16 cellular contexts compared by ENCODE assay signal in genomic region chr11:328012-328411, GRCh38. TPM values are rescaled to one million over a fixed set of nuclear protein-coding genes. Genes with fewer than 3 reads are reported as not detected.
DNase-seq lines count a peak whose midpoint lies in the region; ATAC-seq and TF ChIP-seq lines count a peak whose summit lies in the region.
"Had no signal": no experiment of that assay in that cellular context is flagged by ENCODE, and none has a peak within 500 bp of the region (broad histone marks: within the 10 kb centered on the region; RNA-seq: fewer than 3 reads in every experiment).

No MANE protein-coding gene starts in this region.

- H3K4me1 ChIP-seq in CD4-positive, alpha-beta memory T cell (ENCODE audit: insufficient read depth, low read length): peaks cover 50% of the 10 kb centered on the region
- peaks cover 67% of the 10 kb centered on the region for H3K4me1 ChIP-seq in DOHH2 (ENCODE audit: control insufficient read depth, low read length)
- peaks cover 40 to 49% (median 45%) of the 10 kb centered on the region in 4 donors for H3K4me1 ChIP-seq in esophagus muscularis mucosa
- H3K4me1 ChIP-seq in neutrophil (ENCODE audit: control insufficient read depth in 1 of 2, insufficient read depth in 1 of 2, low read depth in 1 of 2, low read length in 1 of 2): peaks cover 45 to 75% of the 10 kb centered on the region in 2 experiments

- peaks cover 26% of the 10 kb centered on the region for H3F3A ChIP-seq in DOHH2 (ENCODE audit: control insufficient read depth, insufficient read depth)

- no peaks in the 10 kb centered on the region for H3K79me2 ChIP-seq in DOHH2 (ENCODE audit: control insufficient read depth, low read length)

- TF ChIP-seq CTCF in DOHH2 (IDR thresholded peaks at IDR 0.05; ENCODE audit: low read depth, low read length, poor library complexity, severe bottlenecking) (no peak), esophagus muscularis mucosa (IDR thresholded peaks at IDR 0.05) (no peak), neutrophil (IDR thresholded peaks at IDR 0.05) (no peak)

- CTCF ChIA-PET in CD4-positive, alpha-beta memory T cell (lab: Charles Lee; ENCODE audit: partially characterized antibody): interaction anchor here (1.4 to 2.8 kb wide), 5 partner anchors 16 to 77 kb away, joined by 3 to 18 read pairs (median 4); no protein-coding TSS in a partner anchor

- H3K36me3 ChIP-seq in CD4-positive, alpha-beta memory T cell (ENCODE audit: insufficient read depth, low read length): no peaks in the 10 kb centered on the region
- H3K36me3 ChIP-seq in DOHH2 (ENCODE audit: control insufficient read depth, low read length) (no peaks in the 10 kb centered on the region), esophagus muscularis mucosa (no peaks in the 10 kb centered on the region), neutrophil (no peaks in the 10 kb centered on the region)
- H3K36me3 ChIP-seq: pancreas, thoracic aorta had no signal

- no peaks in the 10 kb centered on the region for H3K9me3 ChIP-seq in CD4-positive, alpha-beta memory T cell (ENCODE audit: control insufficient read depth in 1 of 2, low read length in 2 of 2)
- H3K9me3 ChIP-seq in DOHH2 (ENCODE audit: control insufficient read depth, insufficient read depth, low read length) (peaks cover 6% of the 10 kb centered on the region; the same call in 1 of the 2 replicates), esophagus muscularis mucosa (no peaks in the 10 kb centered on the region), neutrophil (no peaks in the 10 kb centered on the region)
- H3K9me3 ChIP-seq: pancreas, thoracic aorta had no signal

- H4K20me1 ChIP-seq in DOHH2 (ENCODE audit: control insufficient read depth, insufficient read depth, low read depth, low read length): no peaks in the 10 kb centered on the region

- ATAC-seq in stimulated activated naive CD8-positive, alpha-beta T cell treated with anti-CD3 and anti-CD28 coated beads, Interleukin-15, Interleukin-2, amounts not matched to agents 100 U/mL and 50 U/mL, for 24 hours: no peak
- ATAC-seq in HG02973 (IDR thresholded peaks at IDR 0.05; ENCODE audit: unreplicated experiment): no peak

- peaks cover 0 to 2% (median 0%) of the 10 kb centered on the region in 8 donors for H3K9me3 Mint-ChIP-seq in CD4-positive, alpha-beta memory T cell

- no peaks in the 10 kb centered on the region for H3K27me3 Mint-ChIP-seq in CD4-positive, alpha-beta memory T cell
- H3K27me3 Mint-ChIP-seq: CD4-positive, CD25-positive, alpha-beta regulatory T cell had no signal

- DNase-seq in CD4-positive, alpha-beta memory T cell: no peak
- no peak for DNase-seq in esophagus muscularis mucosa (ENCODE audit: extremely low spot score)
- no peak for DNase-seq in stimulated activated naive CD8-positive, alpha-beta T cell treated with anti-CD3 and anti-CD28 coated beads, Interleukin-15, Interleukin-2, amounts not matched to agents 100 U/mL and 50 U/mL, for 24 hours
- DNase-seq in GF-D8 (lab: John Stamatoyannopoulos, UW): no peak
- DNase-seq: activated CD4-positive, CD25-positive, alpha-beta regulatory T cell treated with anti-CD3 and anti-CD28 coated beads, Interleukin-2, amount 50 U/mL, for 72 hours; activated gamma-delta T cell treated with Interleukin-2 at 50 U/mL for 16 hours; CD4-positive, CD25-positive, alpha-beta regulatory T cell; effector memory CD4-positive, alpha-beta T cell; NCI-H187 treated with DMSO at 0.1 percent for 48 hours; NCI-H524 treated with DMSO at 0.1 percent for 48 hours had no signal

- 0 out of 2 replicates have a peak overlapping the region, but pooled peaks have one; percentile 2 for H3K4me2 ChIP-seq in DOHH2 (ENCODE audit: low read length)

- peak overlapping the region in 1 of 8 donors; percentile 35 for H3K4me3 Mint-ChIP-seq in CD4-positive, alpha-beta memory T cell

- H3K4me3 ChIP-seq in CD4-positive, alpha-beta memory T cell (ENCODE audit: low read length in 2 of 2): no peak overlapping the region
- H3K4me3 ChIP-seq in DOHH2 (ENCODE audit: low read length) (no peak overlapping the region), esophagus muscularis mucosa (no peak overlapping the region), neutrophil (ENCODE audit: low read depth in 1 of 2, low read length in 1 of 2) (peak overlapping the region in 1 of 2 experiments; percentile 57)
- H3K4me3 ChIP-seq: pancreas had no signal

- no peak for TF ChIP-seq EP300 in esophagus muscularis mucosa (IDR thresholded peaks at IDR 0.05)

- H3K36me3 Mint-ChIP-seq in CD4-positive, alpha-beta memory T cell: no peaks in the 10 kb centered on the region
- H3K36me3 Mint-ChIP-seq: CD4-positive, CD25-positive, alpha-beta regulatory T cell had no signal

- no peak for TF ChIP-seq POLR2A in esophagus muscularis mucosa (IDR thresholded peaks at IDR 0.05; ENCODE audit: low read depth)

- peak overlapping the region in 6 of 7 donors; percentile 17 to 86 (median 40) for H3K27ac Mint-ChIP-seq in CD4-positive, alpha-beta memory T cell

- no peaks in the 10 kb centered on the region for H3K9me2 ChIP-seq in DOHH2 (replicated peaks; ENCODE audit: control insufficient read depth, low read length)

- intact Hi-C loops in CD4-positive, alpha-beta memory T cell (cut with micrococcal nuclease): no loop called here
- intact Hi-C loops in esophagus muscularis mucosa (cut with DNase I): no loop called here

- H3K27ac ChIP-seq in CD4-positive, alpha-beta memory T cell (ENCODE audit: low read depth, low read length): no peak overlapping the region
- H3K27ac ChIP-seq in DOHH2 (ENCODE audit: low read depth, low read length): peak overlapping the region; percentile 73; the same call in 1 of the 2 replicates
- H3K27ac ChIP-seq in esophagus muscularis mucosa (replicated peaks in 1 of 4): peak overlapping the region in 3 of 4 donors; percentile 87 to 90 (median 87)
- peak overlapping the region; percentile 99 for H3K27ac ChIP-seq in neutrophil

- H3K4me1 Mint-ChIP-seq in CD4-positive, alpha-beta memory T cell: peaks cover 33 to 88% (median 57%) of the 10 kb centered on the region in 4 donors

- 93% methylated on average over 10 of the region's 13 CpGs for WGBS in esophagus muscularis mucosa

- H3K27me3 ChIP-seq in CD4-positive, alpha-beta memory T cell (ENCODE audit: insufficient read depth, low read length): no peaks in the 10 kb centered on the region
- H3K27me3 ChIP-seq in DOHH2 (ENCODE audit: control insufficient read depth, low read length) (no peaks in the 10 kb centered on the region), esophagus muscularis mucosa (no peaks in the 10 kb centered on the region), neutrophil (no peaks in the 10 kb centered on the region)
- H3K27me3 ChIP-seq: pancreas had no signal

- POLR2A ChIA-PET in CD4-positive, alpha-beta memory T cell (lab: Charles Lee; ENCODE audit: partially characterized antibody): interaction anchor here (1.4 to 4.5 kb wide), 6 partner anchors 11 to 120 kb away, joined by 4 to 42 read pairs (median 6); partner anchors contain the start of genes BET1L, IFITM1, PGGHG and RIC8A

RNA-seq across cellular contexts. Expression of gene IFITM3, which starts 7.4 kb away (rescaled TPM):
- total RNA-seq in CD4-positive, alpha-beta memory T cell: 1 to 10 TPM; 6.2 to 7.2 TPM
- 100 to 1,000 TPM in 1 of 2 donors, 1 to 10 TPM in 1; 9.1 to 108 TPM for polyA plus RNA-seq in CD4-positive, alpha-beta memory T cell
- 100 to 1,000 TPM; 290 to 513 (median 410) TPM for total RNA-seq in esophagus muscularis mucosa

RNA-seq across cellular contexts. Expression of gene IFITM1, which starts 14.2 kb away (rescaled TPM):
- total RNA-seq in CD4-positive, alpha-beta memory T cell: 100 to 1,000 TPM; 119 to 121 TPM
- polyA plus RNA-seq in CD4-positive, alpha-beta memory T cell: 1,000 to 10,000 TPM; 2,073 to 2,173 TPM
- total RNA-seq in esophagus muscularis mucosa: 100 to 1,000 TPM in 3 of 4 donors, 10 to 100 TPM in 1; 60.6 to 197 (median 171) TPM

RNA-seq across cellular contexts. Expression of gene IFITM2, which starts 20.4 kb away (rescaled TPM):
- total RNA-seq in CD4-positive, alpha-beta memory T cell: 100 to 1,000 TPM; 202 to 203 TPM
- 1,000 to 10,000 TPM; 2,491 to 3,716 TPM for polyA plus RNA-seq in CD4-positive, alpha-beta memory T cell
- total RNA-seq in esophagus muscularis mucosa: 100 to 1,000 TPM in 3 of 4 donors, 10 to 100 TPM in 1; 92.2 to 235 (median 194) TPM

RNA-seq across cellular contexts. Expression of gene IFITM5, which starts 28.7 kb away (rescaled TPM):
- total RNA-seq in CD4-positive, alpha-beta memory T cell: not detected
- polyA plus RNA-seq in CD4-positive, alpha-beta memory T cell: not detected
- not detected for total RNA-seq in esophagus muscularis mucosa
- total RNA-seq: CD4-positive, CD25-positive, alpha-beta regulatory T cell; M059J; pancreas; thoracic aorta had no signal
- polyA plus RNA-seq: CD4-positive, CD25-positive, alpha-beta regulatory T cell had no signal

RNA-seq across cellular contexts. Expression of gene PGGHG, which starts 39.1 kb away (rescaled TPM):
- total RNA-seq in CD4-positive, alpha-beta memory T cell: 100 to 1,000 TPM; 304 TPM
- 1 to 10 TPM; 3.0 to 5.6 TPM for polyA plus RNA-seq in CD4-positive, alpha-beta memory T cell
- total RNA-seq in esophagus muscularis mucosa: 10 to 100 TPM; 13.3 to 23.7 (median 18.8) TPM

Comparison
In these comparisons a context has a peak if more than half of its experiments do, and no peak if none do; other contexts are left out.
1. RNA of gene IFITM3, which starts 7.4 kb away (total RNA-seq): 290 to 513 TPM in esophagus muscularis mucosa; 6.2 to 7.2 TPM in CD4-positive, alpha-beta memory T cell; every median in the first group is over 10 times any median in the second.